ENCODE assay signal across 8 cellular contexts in the genomic region with DNA sequence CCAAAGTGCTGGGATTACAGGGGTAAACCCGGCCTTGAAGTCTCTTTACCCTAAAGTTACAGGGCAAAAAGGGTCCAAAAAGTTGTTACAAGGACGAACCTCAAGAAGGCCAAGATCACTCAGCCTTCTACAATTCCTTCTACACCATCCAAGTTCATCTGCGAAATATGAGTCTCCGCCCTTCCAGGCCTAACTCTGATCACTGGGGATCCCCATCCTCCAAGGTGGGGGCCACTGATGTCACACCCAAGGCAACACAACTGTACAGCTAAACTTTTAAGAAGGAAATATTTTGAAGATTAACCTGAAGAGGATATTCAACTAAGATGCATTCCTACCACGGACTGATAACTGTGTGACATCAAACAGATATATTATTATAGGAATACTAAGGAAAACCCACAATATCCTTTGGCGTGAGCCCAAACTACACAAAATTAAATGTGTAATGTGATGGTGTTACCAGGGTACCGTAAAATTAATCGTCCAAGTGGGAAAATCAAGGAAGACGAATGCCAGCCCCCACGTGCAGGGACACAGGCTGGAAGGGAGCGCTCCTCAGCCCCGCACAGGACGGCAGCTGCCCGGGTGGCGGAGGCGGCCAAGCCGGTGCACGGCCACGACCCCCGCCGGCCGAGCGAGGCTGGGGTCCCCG. TPM values are rescaled to one million over a fixed set of nuclear protein-coding genes. Genes with fewer than 3 reads are reported as not detected.
DNase-seq lines count a peak whose midpoint lies in the region; ATAC-seq and TF ChIP-seq lines count a peak whose summit lies in the region.

No MANE protein-coding gene starts in this region.

- no peak overlapping the region for H3K23ac ChIP-seq in mesenchymal stem cell (ENCODE audit: low read length in 2 of 2)

- ATAC-seq in GM21737 (IDR thresholded peaks at IDR 0.05; ENCODE audit: unreplicated experiment): peak; percentile 5

- H3K36me3 ChIP-seq in KOPT-K1 (ENCODE audit: insufficient read depth, low read length) (peaks cover 44% of the 10 kb centered on the region), brain microvascular endothelial cell (replicated peaks) (peaks cover 5% of the 10 kb centered on the region), mesenchymal stem cell (ENCODE audit: control insufficient read depth in 1 of 2, insufficient read depth in 2 of 2, low read depth in 1 of 2, low read length in 2 of 2) (peaks cover 10 to 17% of the 10 kb centered on the region in 2 experiments)

- H2AFZ ChIP-seq in mesenchymal stem cell (ENCODE audit: low read depth, low read length): no peak overlapping the region

- peak overlapping the region; percentile 78 for H3K4me2 ChIP-seq in mesenchymal stem cell (ENCODE audit: low read length, poor library complexity, severe bottlenecking)

- no peaks in the 10 kb centered on the region for H3K27me3 ChIP-seq in brain microvascular endothelial cell (replicated peaks)
- no peaks in the 10 kb centered on the region for H3K27me3 ChIP-seq in mesenchymal stem cell (ENCODE audit: control insufficient read depth in 1 of 2, insufficient read depth in 1 of 2, low read length in 2 of 2)

- no peak overlapping the region for H4K91ac ChIP-seq in mesenchymal stem cell (ENCODE audit: low read length)

- H2BK12ac ChIP-seq in mesenchymal stem cell (ENCODE audit: low read length in 2 of 2): peak overlapping the region in 1 of 2 experiments; percentile 3

- H3K4me3 ChIP-seq in brain microvascular endothelial cell (ENCODE audit: low read depth, low read length) (peak overlapping the region; percentile 86), mesenchymal stem cell (ENCODE audit: insufficient read depth in 1 of 2, low read depth in 1 of 2, low read length in 2 of 2) (peak overlapping the region; percentile 80 to 86)

- H3K4ac ChIP-seq in mesenchymal stem cell (ENCODE audit: low read depth in 1 of 2, low read length in 2 of 2): peak overlapping the region in 1 of 2 experiments; percentile 67

- H2BK120ac ChIP-seq in mesenchymal stem cell (ENCODE audit: low read depth, low read length): peak overlapping the region; percentile 100

- H4K8ac ChIP-seq in mesenchymal stem cell (ENCODE audit: low read length): no peak overlapping the region

- 11% methylated on average over 21 of the region's 24 CpGs for WGBS in mesenchymal stem cell

- TF ChIP-seq CTCF in brain microvascular endothelial cell (IDR thresholded peaks at IDR 0.05; ENCODE audit: low read depth, low read length, missing control alignments): no peak

- peaks cover 8% of the 10 kb centered on the region for H3K4me1 ChIP-seq in mesenchymal stem cell (ENCODE audit: control insufficient read depth, insufficient read depth, low read depth, low read length)

- H3K9me3 ChIP-seq in KOPT-K1 (ENCODE audit: insufficient read depth, low read length, poor library complexity, severe bottlenecking): no peaks in the 10 kb centered on the region
- no peaks in the 10 kb centered on the region for H3K9me3 ChIP-seq in mesenchymal stem cell (ENCODE audit: control insufficient read depth, low read length)

- H3K79me1 ChIP-seq in mesenchymal stem cell (replicated peaks; ENCODE audit: low read length, poor library complexity, severe bottlenecking): peaks cover 24% of the 10 kb centered on the region

- no peak overlapping the region for H2BK15ac ChIP-seq in mesenchymal stem cell (ENCODE audit: low read depth, poor library complexity, severe bottlenecking)

- peak overlapping the region in 1 of 2 experiments; percentile 84 for H3K18ac ChIP-seq in mesenchymal stem cell (ENCODE audit: low read depth in 1 of 2, low read length in 2 of 2)

- no peak overlapping the region for H2AK5ac ChIP-seq in mesenchymal stem cell (ENCODE audit: low read length, severe bottlenecking)

- H3K14ac ChIP-seq in mesenchymal stem cell (ENCODE audit: low read length in 2 of 2): peak overlapping the region in 1 of 2 experiments; percentile 83

- DNase-seq in DMS53 (lab: John Stamatoyannopoulos, UW): peak; percentile 59
- no peak for DNase-seq in DMS53 treated with DMSO at 0.1 percent for 48 hours (lab: John Stamatoyannopoulos, UW; ENCODE audit: unreplicated experiment)
- no peak for DNase-seq in brain microvascular endothelial cell
- peak; percentile 12 for DNase-seq in mesenchymal stem cell
- no peak for DNase-seq in OCI-M2 (lab: John Stamatoyannopoulos, UW; ENCODE audit: unreplicated experiment)
- no peak for DNase-seq in NCI-H510A (lab: John Stamatoyannopoulos, UW)

- H3K27ac ChIP-seq in KOPT-K1 (ENCODE audit: low read depth, low read length, poor library complexity, severe bottlenecking): peak overlapping the region; percentile 93
- H3K27ac ChIP-seq in brain microvascular endothelial cell: no peak overlapping the region
- no peak overlapping the region for H3K27ac ChIP-seq in mesenchymal stem cell (ENCODE audit: low read length, poor library complexity, severe bottlenecking)

- in situ Hi-C loops in brain microvascular endothelial cell (cut with HindIII; ENCODE audit: low pct_ligation_motif_present, low sequenced_read_pairs): no loop called here

- H3K9ac ChIP-seq in mesenchymal stem cell (ENCODE audit: low read length): peak overlapping the region; percentile 82

- H2BK5ac ChIP-seq in mesenchymal stem cell (ENCODE audit: low read depth, low read length, poor library complexity, severe bottlenecking): no peak overlapping the region

RNA-seq across cellular contexts. Expression of gene PAXIP1, which starts 1.0 kb away (rescaled TPM):
- 9.5 TPM for polyA plus RNA-seq in mesenchymal stem cell (2013, experiment 1 of 2)
- polyA plus RNA-seq in mesenchymal stem cell (2013, experiment 2 of 2): 9.5 TPM

Comparison
In these comparisons a context has a peak if more than half of its experiments do, and no peak if none do; other contexts are left out.
1. DNase-seq: peak in DMS53 (single experiment) and mesenchymal stem cell (single experiment); none in DMS53 treated with DMSO at 0.1 percent for 48 hours (single experiment), brain microvascular endothelial cell (single experiment), OCI-M2 (single experiment) and NCI-H510A (single experiment).